In genomic region chr17:37828313-37829124, GRCh38 we compare ENCODE assay signal across 1 cellular context.
TF ChIP-seq lines count a peak whose summit lies in the region.

No MANE protein-coding gene starts in this region.

TF ChIP-seq in SK-N-SH, 30 proteins besides CTCF, POLR2A, EP300 and RAD21 (continued from another document):
- TF ChIP-seq FOXJ3 (CRISPR knock-in tag; IDR thresholded peaks at IDR 0.05) (no peak), CHD2 (IDR thresholded peaks at IDR 0.05; ENCODE audit: low read length, partially characterized antibody) (no peak), TAF1 (IDR thresholded peaks at IDR 0.05; ENCODE audit: borderline replicate concordance, low read depth, low read length) (no peak), NFIC (IDR thresholded peaks at IDR 0.05; ENCODE audit: borderline replicate concordance) (no peak), IRF3 (IDR thresholded peaks at IDR 0.05; ENCODE audit: low read depth, low read length) (no peak), REST (IDR thresholded peaks at IDR 0.05; ENCODE audit: low read depth, low read length) (no peak), FOXM1 (IDR thresholded peaks at IDR 0.05; ENCODE audit: low read depth) (no peak)
